In the genomic region with DNA sequence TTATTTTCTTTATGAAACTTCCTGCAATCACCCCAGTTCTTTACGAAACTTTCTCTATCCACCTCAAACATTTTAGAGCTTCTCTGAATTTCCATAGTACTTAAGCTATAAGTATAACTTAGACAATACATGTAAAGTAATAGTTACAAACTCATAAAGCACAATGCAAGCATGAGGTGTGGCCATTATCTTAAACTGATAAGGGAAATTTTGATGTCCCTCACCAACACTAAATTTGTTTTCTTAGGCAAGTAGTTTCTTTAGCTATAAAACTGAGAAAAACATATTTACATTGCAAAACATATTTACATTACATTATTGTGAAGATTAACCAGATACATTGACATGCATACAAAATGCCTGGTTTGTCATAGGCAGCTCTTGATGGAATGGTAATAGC, we compare ENCODE assay signal across 21 cellular contexts.
"Had no signal": no experiment of that assay in that cellular context is flagged by ENCODE, and none has a peak within 500 bp of the region (broad histone marks: within the 10 kb centered on the region; RNA-seq: fewer than 3 reads in every experiment).

No MANE protein-coding gene starts in this region.

- H3K9me3 ChIP-seq: gastrocnemius medialis, heart left ventricle, lower lobe of right lung, ovary, psoas muscle, sigmoid colon, spleen, thoracic aorta, tibial nerve, upper lobe of right lung, uterus had no signal

- H3K4me1 ChIP-seq: gastrocnemius medialis, lower lobe of right lung, psoas muscle, sigmoid colon, spleen, tibial nerve, upper lobe of right lung, uterus had no signal

- H3K4me3 ChIP-seq: gastrocnemius medialis, heart left ventricle, lower lobe of right lung, ovary, psoas muscle, sigmoid colon, spleen, thoracic aorta, tibial nerve, upper lobe of right lung, uterus had no signal

- H3K4me3 Mint-ChIP-seq: endodermal cell; natural killer cell; stimulated activated memory B cell treated with anti-CD40 and anti-IgM and Interleukin-4, amounts not matched to agents 10 μg/mL and 1 μg/mL and 100 μg/mL, for 72 hours had no signal

- H3K27ac Mint-ChIP-seq: endodermal cell; natural killer cell; stimulated activated memory B cell treated with anti-CD40 and anti-IgM and Interleukin-4, amounts not matched to agents 10 μg/mL and 1 μg/mL and 100 μg/mL, for 72 hours had no signal

- H3K27me3 ChIP-seq: gastrocnemius medialis, heart left ventricle, ovary, sigmoid colon, spleen, tibial nerve, upper lobe of right lung, uterus had no signal

- DNase-seq: effector CD8-positive, alpha-beta T cell; endodermal cell; foreskin fibroblast; gastrocnemius medialis; heart left ventricle; left ventricle myocardium superior; lower lobe of right lung; natural killer cell; ovary; psoas muscle; right cardiac atrium; sigmoid colon; spleen; stimulated activated CD4-positive, alpha-beta T cell treated with anti-CD3 and anti-CD28 coated beads, Interleukin-4, amount 100 ng/mL, for 4 hours; stimulated activated naive CD8-positive, alpha-beta T cell treated with anti-CD3 and anti-CD28 coated beads, Interleukin-15, Interleukin-2, amounts not matched to agents 100 U/mL and 50 U/mL, for 24 hours; upper lobe of right lung; uterus had no signal

- H3K9me3 Mint-ChIP-seq: endodermal cell; natural killer cell; stimulated activated memory B cell treated with anti-CD40 and anti-IgM and Interleukin-4, amounts not matched to agents 10 μg/mL and 1 μg/mL and 100 μg/mL, for 72 hours had no signal

- H3K36me3 ChIP-seq: gastrocnemius medialis, heart left ventricle, lower lobe of right lung, ovary, sigmoid colon, spleen, thoracic aorta, tibial nerve, upper lobe of right lung, uterus had no signal

- H3K36me3 Mint-ChIP-seq: natural killer cell; stimulated activated memory B cell treated with anti-CD40 and anti-IgM and Interleukin-4, amounts not matched to agents 10 μg/mL and 1 μg/mL and 100 μg/mL, for 72 hours had no signal

- H3K27ac ChIP-seq: epithelial cell of prostate, gastrocnemius medialis, lower lobe of right lung, ovary, psoas muscle, sigmoid colon, thoracic aorta, tibial nerve, upper lobe of right lung had no signal

- H3K4me1 Mint-ChIP-seq: natural killer cell; stimulated activated memory B cell treated with anti-CD40 and anti-IgM and Interleukin-4, amounts not matched to agents 10 μg/mL and 1 μg/mL and 100 μg/mL, for 72 hours had no signal
